ENCODE assay signal across 8 cellular contexts in the genomic region with DNA sequence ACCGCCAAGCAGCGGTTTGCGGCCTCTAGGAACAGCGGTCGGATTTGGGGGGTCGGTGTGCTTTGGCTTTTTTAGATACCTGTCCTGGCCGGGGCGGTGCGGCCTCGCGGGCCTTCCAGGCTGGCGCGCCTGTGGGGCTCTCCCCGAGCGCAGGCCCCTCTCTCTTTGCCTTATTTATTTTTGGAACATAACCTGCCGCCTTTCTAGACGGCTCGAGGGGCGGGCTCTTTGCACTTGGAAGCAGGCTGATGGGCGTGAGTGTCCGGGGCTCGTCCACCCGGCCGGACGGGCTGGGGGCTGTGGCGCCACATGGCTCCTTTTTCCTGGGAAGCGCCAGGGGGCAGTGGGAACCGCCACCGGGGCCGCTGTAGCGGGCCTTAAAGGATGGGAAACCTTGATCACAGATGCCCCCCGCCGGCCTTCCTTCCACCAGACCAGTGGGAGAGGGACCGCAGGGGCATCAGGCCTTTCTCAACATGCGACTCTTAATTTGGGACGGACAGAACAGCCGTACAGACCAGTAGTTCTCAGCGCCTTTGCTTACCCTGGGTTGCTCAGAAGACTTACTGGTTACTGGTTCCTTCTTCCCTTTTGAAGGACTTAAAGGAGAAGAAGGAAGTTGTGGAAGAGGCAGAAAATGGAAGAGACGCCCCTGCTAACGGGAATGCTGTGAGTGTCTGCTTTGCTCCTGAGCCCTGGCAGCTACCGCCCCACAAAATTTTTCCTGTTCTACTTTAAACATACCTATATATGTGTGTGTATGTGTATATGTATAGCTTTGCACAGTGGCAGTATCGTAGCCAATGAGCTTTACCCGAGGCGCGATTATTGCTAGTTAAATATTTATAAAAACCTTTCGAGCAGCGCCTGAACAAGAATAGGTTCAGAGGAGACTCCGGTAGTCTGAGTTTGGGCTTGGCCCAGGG. TPM values are rescaled to one million over a fixed set of nuclear protein-coding genes. Genes with fewer than 3 reads are reported as not detected.
DNase-seq lines count a peak whose midpoint lies in the region; ATAC-seq lines count a peak whose summit lies in the region.

No MANE protein-coding gene starts in this region.

- peak overlapping the region; percentile 87 to 92 (median 89) for H3K4me3 Mint-ChIP-seq in T-cell
- peak overlapping the region; percentile 96 to 98 for H3K4me3 Mint-ChIP-seq in effector memory CD8-positive, alpha-beta T cell

- peaks cover 36 to 46% (median 45%) of the 10 kb centered on the region in 3 donors for H3K4me1 Mint-ChIP-seq in T-cell
- H3K4me1 Mint-ChIP-seq in effector memory CD8-positive, alpha-beta T cell (ENCODE audit: low read depth in 2 of 2): peaks cover 42 to 50% of the 10 kb centered on the region in 2 donors

- peak overlapping the region; percentile 95 for H3K27ac ChIP-seq in muscle layer of colon (ENCODE audit: low read depth, low read length)

- POLR2A ChIA-PET in T-cell (lab: Charles Lee): interaction anchor here (0.6 to 0.8 kb wide), 2 partner anchors 34 to 1359 kb away, joined by 3 to 4 read pairs; no protein-coding TSS in a partner anchor

- peaks cover 23% of the 10 kb centered on the region for H3K36me3 ChIP-seq in muscle layer of colon (ENCODE audit: insufficient read depth, low read length)

- peak overlapping the region; percentile 94 to 99 for H3K27ac Mint-ChIP-seq in T-cell
- peak overlapping the region; percentile 99 to 100 for H3K27ac Mint-ChIP-seq in effector memory CD8-positive, alpha-beta T cell

- no peak for ATAC-seq in T-cell (replicated peaks in 1 of 4)
- no peak for ATAC-seq in effector memory CD8-positive, alpha-beta T cell (replicated peaks)
- ATAC-seq in GM19463 (IDR thresholded peaks at IDR 0.05; ENCODE audit: unreplicated experiment): no peak

- no peaks in the 10 kb centered on the region for H3K27me3 ChIP-seq in muscle layer of colon (ENCODE audit: control insufficient read depth in 1 of 2, insufficient read depth in 2 of 2, low read length in 2 of 2)

- H3K36me3 Mint-ChIP-seq in T-cell: peaks cover 20% of the 10 kb centered on the region
- peaks cover 98% of the 10 kb centered on the region for H3K36me3 Mint-ChIP-seq in effector memory CD8-positive, alpha-beta T cell (ENCODE audit: insufficient read depth)

- DNase-seq in activated CD4-positive, CD25-positive, alpha-beta regulatory T cell treated with anti-CD3 and anti-CD28 coated beads, Interleukin-2, amount 50 U/mL, for 72 hours: peak; percentile 45
- no peak for DNase-seq in activated CD4-positive, CD25-positive, alpha-beta regulatory T cell (lab: John Stamatoyannopoulos, UW)
- DNase-seq in T-cell (peak in 4 of 34 experiments; percentile 11 to 25 (median 20)), hepatic stellate cell (ENCODE audit: low spot score) (no peak), hippocampal formation (lab: John Stamatoyannopoulos, UW) (no peak)
- DNase-seq in effector memory CD8-positive, alpha-beta T cell: peak in 1 of 3 experiments; percentile 16

- H3K9ac ChIP-seq in muscle layer of colon (ENCODE audit: low read length): peak overlapping the region; percentile 62

- H3K9me3 Mint-ChIP-seq in T-cell: no peaks in the 10 kb centered on the region
- H3K9me3 Mint-ChIP-seq in effector memory CD8-positive, alpha-beta T cell: no peaks in the 10 kb centered on the region

- CTCF ChIA-PET in T-cell (lab: Charles Lee): interaction anchor here (0.6 to 8.4 kb wide), 3 partner anchors 16 to 98 kb away, joined by 3 to 150 read pairs (median 4); no protein-coding TSS in a partner anchor

- H3K4me3 ChIP-seq in muscle layer of colon (ENCODE audit: low read depth in 1 of 2, low read length in 2 of 2): peak overlapping the region; percentile 68 to 99

- H3K27me3 Mint-ChIP-seq in T-cell: no peaks in the 10 kb centered on the region
- H3K27me3 Mint-ChIP-seq in effector memory CD8-positive, alpha-beta T cell: no peaks in the 10 kb centered on the region

- no peaks in the 10 kb centered on the region for H3K9me3 ChIP-seq in muscle layer of colon (ENCODE audit: low read length)

- H3K4me1 ChIP-seq in muscle layer of colon (ENCODE audit: insufficient read depth, low read length): peaks cover 41% of the 10 kb centered on the region

RNA-seq across cellular contexts. Expression of a gene that starts 2.7 kb away (rescaled TPM):
- total RNA-seq in T-cell: 1,000 to 10,000 TPM; 1,067 to 1,378 (median 1,149) TPM
